8 cellular contexts compared by ENCODE assay signal in genomic region chr12:123601602-123602489, GRCh38. TPM values are rescaled to one million over a fixed set of nuclear protein-coding genes. Genes with fewer than 3 reads are reported as not detected.
DNase-seq lines count a peak whose midpoint lies in the region; ATAC-seq and TF ChIP-seq lines count a peak whose summit lies in the region.

Gene DDX55, plus strand, starts transcription at chr12:123602099. Its CDS starts 50 bp downstream, at chr12:123602149.

- TF ChIP-seq CTCF in AG10803 (conservative IDR thresholded peaks at IDR 0.05; ENCODE audit: low read length) (peak; percentile 30), colonic mucosa (IDR thresholded peaks at IDR 0.05) (peak; percentile 17)

- peak within 1 kb of the TSS; percentile 87 to 92 for H3K9ac ChIP-seq in colonic mucosa (ENCODE audit: low read depth in 2 of 2, low read length in 2 of 2)

- peak; percentile 81 for DNase-seq in AG10803 (ENCODE audit: low read depth)
- DNase-seq in NCI-H345 treated with DMSO at 0.1 percent for 48 hours (lab: John Stamatoyannopoulos, UW; ENCODE audit: unreplicated experiment) = peak; percentile 62
- peak; percentile 81 for DNase-seq in activated CD4-positive, alpha-beta T cell treated with anti-CD3 and anti-CD28 coated beads for 4 hours
- DNase-seq in colonic mucosa = peak; percentile 83
- peak; percentile 84 for DNase-seq in left lobe of liver (ENCODE audit: low spot score)
- DNase-seq in stimulated activated CD4-positive, alpha-beta T cell treated with anti-CD3 and anti-CD28 coated beads, Interleukin-2, amount 100 ng/mL, for 4 hours (ENCODE audit: low read depth) = peak; percentile 76

- peaks cover 5% of the 10 kb centered on the region for H3K36me3 ChIP-seq in colonic mucosa

- intact Hi-C loops in colonic mucosa (cut with DNase I) = no loop called here

- ATAC-seq in GM18907 (IDR thresholded peaks at IDR 0.05; ENCODE audit: unreplicated experiment) = peak; percentile 90
- ATAC-seq in HG03139 (IDR thresholded peaks at IDR 0.05; ENCODE audit: unreplicated experiment) = peak; percentile 89
- ATAC-seq in left lobe of liver = peak; percentile 95

- peak within 1 kb of the TSS; percentile 70 for H3K27ac ChIP-seq in colonic mucosa

- H3K4me3 ChIP-seq in AG10803 (ENCODE audit: low read length) (peak within 1 kb of the TSS; percentile 99), colonic mucosa (peak within 1 kb of the TSS; percentile 77)

- H3K27me3 ChIP-seq in colonic mucosa = no peaks in the 10 kb centered on the region

- no peaks in the 10 kb centered on the region for H3K9me3 ChIP-seq in colonic mucosa

- H3K4me1 ChIP-seq in colonic mucosa = no peaks in the 10 kb centered on the region

RNA-seq across cellular contexts. Expression of gene DDX55, which starts in this region (rescaled TPM):
- total RNA-seq in colonic mucosa (10 to 100 TPM in 1 of 2 donors, 1 to 10 TPM in 1; 8.1 to 19.7 TPM), left lobe of liver (10.0 TPM)

Comparison
In these comparisons a context has a peak if more than half of its experiments do, and no peak if none do; other contexts are left out.
1. Peak in every context shown above with its lines: DNase-seq, ATAC-seq, H3K4me3 ChIP-seq and H3K27ac ChIP-seq.